In genomic region chr20:4490045-4490444, GRCh38 we compare ENCODE assay signal across 17 cellular contexts.
"Had no signal": no experiment of that assay in that cellular context is flagged by ENCODE, and none has a peak within 500 bp of the region (broad histone marks: within the 10 kb centered on the region; RNA-seq: fewer than 3 reads in every experiment).

No MANE protein-coding gene starts in this region.

- H3K36me3 ChIP-seq: colonic mucosa, gastrocnemius medialis, right atrium auricular region, sigmoid colon had no signal

- H3K4me3 Mint-ChIP-seq: naive B cell, nephron progenitor cell had no signal

- H3K27me3 ChIP-seq: colonic mucosa, gastrocnemius medialis, right atrium auricular region, sigmoid colon had no signal

- H3K4me1 ChIP-seq: colonic mucosa, gastrocnemius medialis, right atrium auricular region had no signal

- H3K4me3 ChIP-seq: colonic mucosa, gastrocnemius medialis, lung, right atrium auricular region, sigmoid colon, skin epidermis had no signal

- H3K27ac Mint-ChIP-seq: naive B cell, nephron progenitor cell had no signal

- ATAC-seq: esophagus mucosa, gastrocnemius medialis, left cardiac atrium, left ventricle myocardium superior had no signal

- H3K4me1 Mint-ChIP-seq: naive B cell had no signal

- H3K36me3 Mint-ChIP-seq: naive B cell had no signal

- DNase-seq: colonic mucosa; effector CD4-positive, alpha-beta T cell; gastrocnemius medialis; islet precursor cell; left cardiac atrium; left ventricle myocardium superior; mesendoderm; naive B cell; nephron progenitor cell; sigmoid colon; stimulated activated CD4-positive, alpha-beta T cell treated with anti-CD3 and anti-CD28 coated beads, Interleukin-2, amount 100 ng/mL, for 24 hours; stimulated activated naive CD4-positive, alpha-beta T cell treated with Interleukin-2 at 50 U/mL for 16 hours; trophoblast cell had no signal

- H3K9me3 Mint-ChIP-seq: nephron progenitor cell had no signal

- H3K9me3 ChIP-seq: colonic mucosa, gastrocnemius medialis, right atrium auricular region, sigmoid colon had no signal

- H3K27ac ChIP-seq: colonic mucosa, gastrocnemius medialis, right atrium auricular region, sigmoid colon, skin epidermis had no signal
